8 cellular contexts compared by ENCODE assay signal in the genomic region with DNA sequence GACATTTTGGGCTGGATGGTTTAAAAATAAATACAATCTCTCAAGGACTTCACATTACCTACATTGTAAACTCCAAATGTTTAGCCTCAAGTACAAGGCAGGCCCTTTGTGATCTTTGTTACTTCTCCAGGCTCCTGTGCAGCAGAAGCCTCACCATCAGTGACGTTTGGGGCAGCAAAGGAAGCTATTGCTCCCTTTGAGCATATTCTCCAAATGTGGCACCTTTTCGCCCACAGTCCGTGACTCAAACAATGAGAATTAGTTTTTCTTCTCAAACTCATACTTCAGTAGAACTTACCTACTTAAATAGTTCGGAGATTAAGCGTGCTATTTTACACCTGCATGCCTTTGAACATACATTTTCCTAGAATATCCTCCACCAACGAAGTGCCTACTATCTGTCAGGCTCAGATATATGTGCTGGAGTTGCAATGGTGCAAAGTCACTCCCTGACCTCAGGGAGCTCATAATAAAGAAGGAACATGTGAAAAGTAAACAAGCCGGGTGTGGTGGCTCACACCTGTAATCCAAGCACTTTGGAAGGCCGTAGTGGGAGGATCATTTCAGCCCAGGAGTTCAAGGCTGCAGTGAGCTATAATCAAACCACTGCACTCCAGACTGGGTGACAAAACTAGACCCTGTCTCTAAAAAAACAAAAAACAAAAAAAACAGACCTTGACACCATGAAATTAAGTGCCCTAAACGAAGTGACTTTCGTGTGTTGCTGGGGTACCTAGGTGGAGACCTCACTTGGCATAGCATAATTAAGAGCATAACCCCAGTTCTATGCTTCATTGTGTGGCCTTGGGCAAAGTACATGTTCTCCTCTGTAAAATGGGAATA. TPM values are rescaled to one million over a fixed set of nuclear protein-coding genes. Genes with fewer than 3 reads are reported as not detected.
DNase-seq lines count a peak whose midpoint lies in the region; ATAC-seq and TF ChIP-seq lines count a peak whose summit lies in the region.

No MANE protein-coding gene starts in this region.

- H3K4me3 ChIP-seq in SK-N-SH (ENCODE audit: low read depth in 2 of 2, low read length in 1 of 2) (peak overlapping the region; percentile 80 to 97), suprapubic skin (peak overlapping the region; percentile 75)

- peaks cover 41% of the 10 kb centered on the region for H3K4me1 Mint-ChIP-seq in activated naive CD8-positive, alpha-beta T cell treated with anti-CD3 and anti-CD28 coated beads for 36 hours

- H3K9me3 ChIP-seq in SK-N-SH (no peaks in the 10 kb centered on the region), suprapubic skin (no peaks in the 10 kb centered on the region)

- H3K4me3 Mint-ChIP-seq in activated naive CD8-positive, alpha-beta T cell treated with anti-CD3 and anti-CD28 coated beads for 36 hours, result peak overlapping the region; percentile 100

- H3K36me3 ChIP-seq in SK-N-SH (replicated peaks in 1 of 2; ENCODE audit: control insufficient read depth in 1 of 2, insufficient read depth in 2 of 2, low read length in 1 of 2) (peaks cover 25 to 27% of the 10 kb centered on the region in 2 experiments), suprapubic skin (peaks cover 16% of the 10 kb centered on the region)

- 87% methylated on average over 10 of the region's 10 CpGs for WGBS in SK-N-SH (ENCODE audit: low lambda C conversion rate)
- WGBS in suprapubic skin, result 71% methylated on average over 10 of the region's 10 CpGs

- H3K4me2 ChIP-seq in SK-N-SH, result peak overlapping the region; percentile 79

- peaks cover 37% of the 10 kb centered on the region for H3K36me3 Mint-ChIP-seq in activated naive CD8-positive, alpha-beta T cell treated with anti-CD3 and anti-CD28 coated beads for 36 hours

- H3K27ac ChIP-seq in SK-N-SH (ENCODE audit: low read depth in 2 of 2, low read length in 1 of 2), result peak overlapping the region; percentile 80 to 96
- H3K27ac ChIP-seq in suprapubic skin, result no peak overlapping the region

- TF ChIP-seq EP300 in SK-N-SH (IDR thresholded peaks at IDR 0.05; ENCODE audit: borderline replicate concordance in 1 of 2, low read depth in 1 of 2, low read length in 1 of 2) (no peak), suprapubic skin (IDR thresholded peaks at IDR 0.05) (no peak)

- H3K4me1 ChIP-seq in SK-N-SH (ENCODE audit: control insufficient read depth in 1 of 2, insufficient read depth in 2 of 2, low read depth in 1 of 2, low read length in 1 of 2), result peaks cover 10 to 29% of the 10 kb centered on the region in 2 experiments
- peaks cover 36% of the 10 kb centered on the region for H3K4me1 ChIP-seq in suprapubic skin

- intact Hi-C loops in left colon (cut with DNase I, micrococcal nuclease), result no loop called here

- POLR2A ChIA-PET in SK-N-SH (lab: Yijun Ruan, JAX), result interaction anchor here (1.0 to 2.0 kb wide), 4 partner anchors 16 to 200 kb away, joined by 3 to 20 read pairs (median 4); a partner anchor contains a TSS

- no peaks in the 10 kb centered on the region for H3K9me3 Mint-ChIP-seq in activated naive CD8-positive, alpha-beta T cell treated with anti-CD3 and anti-CD28 coated beads for 36 hours

- peaks cover 1% of the 10 kb centered on the region for H4K20me1 ChIP-seq in SK-N-SH (ENCODE audit: insufficient read depth)

- H3K27ac Mint-ChIP-seq in activated naive CD8-positive, alpha-beta T cell treated with anti-CD3 and anti-CD28 coated beads for 36 hours, result peak overlapping the region; percentile 78

- no peak for TF ChIP-seq RAD21 in SK-N-SH (IDR thresholded peaks at IDR 0.05; ENCODE audit: low read length)

- H3K27me3 Mint-ChIP-seq in activated naive CD8-positive, alpha-beta T cell treated with anti-CD3 and anti-CD28 coated beads for 36 hours, result no peaks in the 10 kb centered on the region

- no peaks in the 10 kb centered on the region for H3K27me3 ChIP-seq in SK-N-SH (ENCODE audit: insufficient read depth)
- H3K27me3 ChIP-seq in suprapubic skin, result no peaks in the 10 kb centered on the region

- H3K9me2 ChIP-seq in SK-N-SH, result no peaks in the 10 kb centered on the region

- TF ChIP-seq POLR2A in suprapubic skin (IDR thresholded peaks at IDR 0.05), result no peak

- DNase-seq in SK-N-SH, result no peak
- no peak for DNase-seq in activated naive CD8-positive, alpha-beta T cell treated with anti-CD3 and anti-CD28 coated beads for 36 hours
- peak in 1 of 2 donors; percentile 62 for DNase-seq in left colon
- no peak for DNase-seq in suprapubic skin (ENCODE audit: low spot score in 2 of 2)
- DNase-seq in COLO668 (lab: John Stamatoyannopoulos, UW; ENCODE audit: unreplicated experiment), result no peak
- no peak for DNase-seq in iPS-NIHi11 (ENCODE audit: low spot score)

- peak overlapping the region; percentile 86 for H2AFZ ChIP-seq in SK-N-SH (ENCODE audit: low read depth)

- peak overlapping the region; percentile 81 for H3K9ac ChIP-seq in SK-N-SH

- peaks cover 9% of the 10 kb centered on the region for H3F3A ChIP-seq in SK-N-SH (replicated peaks; ENCODE audit: insufficient read depth)

- peaks cover 40% of the 10 kb centered on the region for H3K79me2 ChIP-seq in SK-N-SH (ENCODE audit: insufficient read depth)

- ATAC-seq in SK-N-SH treated with all-trans-retinoic acid at 6 μM for 48 hours, result no peak
- peak; percentile 61 for ATAC-seq in left colon
- ATAC-seq in GM21786 (IDR thresholded peaks at IDR 0.05; ENCODE audit: unreplicated experiment), result no peak

- CTCF ChIA-PET in SK-N-SH (lab: Yijun Ruan, JAX), result interaction anchor here (1.0 to 4.9 kb wide), 4 partner anchors 11 to 77 kb away, joined by 3 to 46 read pairs (median 6); no protein-coding TSS in a partner anchor

- TF ChIP-seq CTCF in SK-N-SH (IDR thresholded peaks at IDR 0.05) (no peak), suprapubic skin (IDR thresholded peaks at IDR 0.05) (no peak)

TF ChIP-seq in SK-N-SH, 30 proteins besides CTCF, POLR2A, EP300 and RAD21 (continues in another document):
- TF ChIP-seq TAF1 (IDR thresholded peaks at IDR 0.05; ENCODE audit: borderline replicate concordance, low read depth, low read length) (no peak), CHD2 (IDR thresholded peaks at IDR 0.05; ENCODE audit: low read length, partially characterized antibody) (no peak), SMC3 (IDR thresholded peaks at IDR 0.05; ENCODE audit: low read depth, low read length) (no peak), TEAD4 (IDR thresholded peaks at IDR 0.05; ENCODE audit: borderline replicate concordance, insufficient read depth) (no peak), FOSL2 (IDR thresholded peaks at IDR 0.05; ENCODE audit: borderline replicate concordance, low read depth) (no peak), FOXJ3 (CRISPR knock-in tag; IDR thresholded peaks at IDR 0.05) (no peak), GATA2 (CRISPR knock-in tag; IDR thresholded peaks at IDR 0.05) (no peak), POLR2AphosphoS5 (IDR thresholded peaks at IDR 0.05; ENCODE audit: low read depth, low read length) (no peak), EZH2phosphoT487 (IDR thresholded peaks at IDR 0.05; ENCODE audit: borderline replicate concordance, low read depth) (no peak), MXI1 (IDR thresholded peaks at IDR 0.05; ENCODE audit: low read depth, low read length) (no peak)

TF ChIP-seq in SK-N-SH treated with all-trans-retinoic acid at 6 μM for 48 hours, 23 proteins besides CTCF, POLR2A, EP300 and RAD21 (continues in another document):
- TF ChIP-seq ESRRG (CRISPR knock-in tag; IDR thresholded peaks at IDR 0.05), result no peak
- TF ChIP-seq, protein P1, sequence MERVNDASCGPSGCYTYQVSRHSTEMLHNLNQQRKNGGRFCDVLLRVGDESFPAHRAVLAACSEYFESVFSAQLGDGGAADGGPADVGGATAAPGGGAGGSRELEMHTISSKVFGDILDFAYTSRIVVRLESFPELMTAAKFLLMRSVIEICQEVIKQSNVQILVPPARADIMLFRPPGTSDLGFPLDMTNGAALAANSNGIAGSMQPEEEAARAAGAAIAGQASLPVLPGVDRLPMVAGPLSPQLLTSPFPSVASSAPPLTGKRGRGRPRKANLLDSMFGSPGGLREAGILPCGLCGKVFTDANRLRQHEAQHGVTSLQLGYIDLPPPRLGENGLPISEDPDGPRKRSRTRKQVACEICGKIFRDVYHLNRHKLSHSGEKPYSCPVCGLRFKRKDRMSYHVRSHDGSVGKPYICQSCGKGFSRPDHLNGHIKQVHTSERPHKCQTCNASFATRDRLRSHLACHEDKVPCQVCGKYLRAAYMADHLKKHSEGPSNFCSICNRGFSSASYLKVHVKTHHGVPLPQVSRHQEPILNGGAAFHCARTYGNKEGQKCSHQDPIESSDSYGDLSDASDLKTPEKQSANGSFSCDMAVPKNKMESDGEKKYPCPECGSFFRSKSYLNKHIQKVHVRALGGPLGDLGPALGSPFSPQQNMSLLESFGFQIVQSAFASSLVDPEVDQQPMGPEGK (CRISPR knock-in tag; IDR thresholded peaks at IDR 0.05; ENCODE audit: borderline replicate concordance), result no peak

RNA-seq across cellular contexts. Expression of a gene that starts 1.2 kb away (rescaled TPM):
- polyA plus RNA-seq in SK-N-SH (2012; rRNA removed), result 75.4 and 102 TPM in 2 replicates
- 49.9 and 79.5 TPM in 2 replicates for polyA plus RNA-seq in SK-N-SH (2012; cell fraction: cytosol; rRNA removed)
- polyA plus RNA-seq in SK-N-SH (2012; cell fraction: nucleus; rRNA removed), result 69.6 and 89.1 TPM in 2 replicates
- total RNA-seq in activated naive CD8-positive, alpha-beta T cell treated with anti-CD3 and anti-CD28 coated beads for 36 hours, result 10 to 100 TPM; 85.2 to 87.5 TPM
- total RNA-seq in left colon (10 to 100 TPM; 27.9 to 28.0 TPM), suprapubic skin (10 to 100 TPM; 25.3 to 96.5 (median 40.1) TPM)

RNA-seq across cellular contexts. Expression of a gene that starts 4.0 kb away (rescaled TPM):
- polyA plus RNA-seq in SK-N-SH (2012; rRNA removed), result 60.4 and 68.6 TPM in 2 replicates
- polyA plus RNA-seq in SK-N-SH (2012; cell fraction: cytosol; rRNA removed), result 27.8 and 47.3 TPM in 2 replicates
- 143 and 144 TPM in 2 replicates for polyA plus RNA-seq in SK-N-SH (2012; cell fraction: nucleus; rRNA removed)
- 10 to 100 TPM; 24.5 to 25.1 TPM for total RNA-seq in activated naive CD8-positive, alpha-beta T cell treated with anti-CD3 and anti-CD28 coated beads for 36 hours
- 10 to 100 TPM; 46.8 to 48.8 TPM for total RNA-seq in left colon
- total RNA-seq in suprapubic skin, result 10 to 100 TPM; 21.5 to 28.6 (median 25.4) TPM

RNA-seq across cellular contexts. Expression of a gene that starts 18.0 kb away (rescaled TPM):
- polyA plus RNA-seq in SK-N-SH (2012; rRNA removed), result not detected in 2 replicates
- not detected in 2 replicates for polyA plus RNA-seq in SK-N-SH (2012; cell fraction: cytosol; rRNA removed)
- polyA plus RNA-seq in SK-N-SH (2012; cell fraction: nucleus; rRNA removed), result 0.73 TPM in 1 of 2 replicates, not detected in the other
- total RNA-seq in activated naive CD8-positive, alpha-beta T cell treated with anti-CD3 and anti-CD28 coated beads for 36 hours, result not detected
- total RNA-seq in left colon (not detected), suprapubic skin (not detected)

RNA-seq across cellular contexts. Expression of a gene that starts 20.2 kb away (rescaled TPM):
- 60.5 and 62.8 TPM in 2 replicates for polyA plus RNA-seq in SK-N-SH (2012; rRNA removed)
- 30.4 and 41.6 TPM in 2 replicates for polyA plus RNA-seq in SK-N-SH (2012; cell fraction: cytosol; rRNA removed)
- polyA plus RNA-seq in SK-N-SH (2012; cell fraction: nucleus; rRNA removed), result 239 and 265 TPM in 2 replicates
- total RNA-seq in activated naive CD8-positive, alpha-beta T cell treated with anti-CD3 and anti-CD28 coated beads for 36 hours, result 1 to 10 TPM; 4.1 to 4.3 TPM
- total RNA-seq in left colon, result 1 to 10 TPM; 4.3 to 9.8 TPM
- 10 to 100 TPM in 2 of 4 donors, 1 to 10 TPM in 2; 9.6 to 15.8 (median 10.9) TPM for total RNA-seq in suprapubic skin

RNA-seq across cellular contexts. Expression of a gene that starts 41.2 kb away (rescaled TPM):
- not detected in 2 replicates for polyA plus RNA-seq in SK-N-SH (2012; rRNA removed)
- not detected in 2 replicates for polyA plus RNA-seq in SK-N-SH (2012; cell fraction: cytosol; rRNA removed)
- polyA plus RNA-seq in SK-N-SH (2012; cell fraction: nucleus; rRNA removed), result not detected in 2 replicates
- not detected for total RNA-seq in activated naive CD8-positive, alpha-beta T cell treated with anti-CD3 and anti-CD28 coated beads for 36 hours
- total RNA-seq in left colon (not detected), suprapubic skin (not detected)
